8 cellular contexts compared by ENCODE assay signal in the genomic region with DNA sequence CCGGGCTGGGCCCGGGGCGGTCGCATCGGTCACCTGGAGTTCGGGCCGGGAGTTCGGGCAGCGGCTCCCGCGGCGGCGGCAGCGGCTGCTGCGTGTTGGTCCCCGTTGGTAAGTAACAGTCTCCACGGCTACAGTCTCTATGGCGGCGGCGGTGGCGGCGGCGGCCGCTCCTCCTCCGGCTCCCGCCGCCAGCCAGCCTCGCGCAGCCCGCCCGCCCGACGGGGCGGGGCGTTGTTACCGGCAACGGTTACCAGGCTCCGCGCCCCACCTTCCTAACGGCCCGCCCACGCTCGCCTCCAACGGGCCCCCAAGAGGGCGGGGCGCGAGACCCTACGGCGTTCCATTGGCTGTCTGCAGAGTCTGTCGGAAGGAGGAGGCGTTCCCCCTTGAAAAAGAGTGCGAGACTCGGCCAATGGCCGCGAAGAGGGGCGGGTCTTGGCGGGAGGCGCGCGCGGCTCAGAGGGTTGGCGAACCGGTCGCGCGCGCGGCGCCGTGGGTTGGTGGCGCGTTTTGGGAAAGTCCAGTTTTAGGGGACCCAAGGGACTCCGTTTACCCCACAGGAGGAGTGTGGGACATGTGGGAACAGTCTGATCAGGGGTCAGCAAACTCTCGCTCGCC. TPM values are rescaled to one million over a fixed set of nuclear protein-coding genes. Genes with fewer than 3 reads are reported as not detected.
DNase-seq lines count a peak whose midpoint lies in the region; ATAC-seq and TF ChIP-seq lines count a peak whose summit lies in the region.

Gene RFX2 (minus strand): TSS at position 141 of the 618 bp plus-strand sequence. CDS start 63,004 bp downstream, outside the sequence.

- intact Hi-C loops in left lung (cut with DNase I) = no loop called here

- no peaks in the 10 kb centered on the region for H3K27me3 ChIP-seq in left lung

- peaks cover 19% of the 10 kb centered on the region for H3K27me3 Mint-ChIP-seq in activated CD4-positive, alpha-beta T cell treated with anti-CD3 and anti-CD28 coated beads, Interleukin-2, amount 10 ng/mL, durations not matched to agents 7 days and 5 days

- POLR2A ChIA-PET in activated CD4-positive, alpha-beta T cell treated with anti-CD3 and anti-CD28 coated beads, Interleukin-2, amount 10 ng/mL, durations not matched to agents 7 days and 5 days (lab: Charles Lee) = no interaction called here

- DNase-seq in CD1c-positive myeloid dendritic cell (ENCODE audit: extremely low spot score) (peak; percentile 100), NCI-H69 (lab: John Stamatoyannopoulos, UW) (peak; percentile 100), dedifferentiated amniotic fluid mesenchymal stem cell (ENCODE audit: extremely low spot score) (peak; percentile 99), left lung (peak; percentile 99 to 100)
- DNase-seq in activated CD4-positive, alpha-beta T cell treated with anti-CD3 and anti-CD28 coated beads, Interleukin-2, amount 10 ng/mL, durations not matched to agents 7 days and 5 days = peak; percentile 99
- DNase-seq in stimulated activated CD4-positive, alpha-beta T cell treated with anti-CD3 and anti-CD28 coated beads, Interleukin-2, amount 100 ng/mL, for 24 hours = peak; percentile 99

- H3K4me1 ChIP-seq in left lung = peaks cover 3 to 31% of the 10 kb centered on the region in 2 donors

- TF ChIP-seq CTCF in left lung (IDR thresholded peaks at IDR 0.05) = no peak

- peak within 1 kb of the TSS; percentile 80 to 91 for H3K27ac ChIP-seq in left lung

- peak within 1 kb of the TSS; percentile 59 to 62 for H3K4me3 ChIP-seq in left lung

- H3K9me3 ChIP-seq in left lung = no peaks in the 10 kb centered on the region

- H3K36me3 ChIP-seq in left lung = no peaks in the 10 kb centered on the region

- H3K9me3 Mint-ChIP-seq in activated CD4-positive, alpha-beta T cell treated with anti-CD3 and anti-CD28 coated beads, Interleukin-2, amount 10 ng/mL, durations not matched to agents 7 days and 5 days = no peaks in the 10 kb centered on the region

- H3K27ac Mint-ChIP-seq in activated CD4-positive, alpha-beta T cell treated with anti-CD3 and anti-CD28 coated beads, Interleukin-2, amount 10 ng/mL, durations not matched to agents 7 days and 5 days = peak within 1 kb of the TSS; percentile 69

- no peaks in the 10 kb centered on the region for H3K36me3 Mint-ChIP-seq in activated CD4-positive, alpha-beta T cell treated with anti-CD3 and anti-CD28 coated beads, Interleukin-2, amount 10 ng/mL, durations not matched to agents 7 days and 5 days (ENCODE audit: low read depth)

- H3K4me3 Mint-ChIP-seq in activated CD4-positive, alpha-beta T cell treated with anti-CD3 and anti-CD28 coated beads, Interleukin-2, amount 10 ng/mL, durations not matched to agents 7 days and 5 days = peak within 1 kb of the TSS; percentile 79

- peaks cover 24% of the 10 kb centered on the region for H3K4me1 Mint-ChIP-seq in activated CD4-positive, alpha-beta T cell treated with anti-CD3 and anti-CD28 coated beads, Interleukin-2, amount 10 ng/mL, durations not matched to agents 7 days and 5 days

- CTCF ChIA-PET in activated CD4-positive, alpha-beta T cell treated with anti-CD3 and anti-CD28 coated beads, Interleukin-2, amount 10 ng/mL, durations not matched to agents 7 days and 5 days (lab: Charles Lee) = interaction anchor here (2.0 kb wide), 1 partner anchor 88 kb away, joined by 5 read pairs; no protein-coding TSS in a partner anchor

- ATAC-seq in GM19395 (IDR thresholded peaks at IDR 0.05; ENCODE audit: unreplicated experiment) = peak; percentile 90
- ATAC-seq in HG03521 (IDR thresholded peaks at IDR 0.05; ENCODE audit: unreplicated experiment) = peak; percentile 91
- peak; percentile 98 for ATAC-seq in left lung

RNA-seq across cellular contexts. Expression of gene RFX2, which starts in this region (rescaled TPM):
- 10 to 100 TPM; 10.1 to 10.4 TPM for total RNA-seq in activated CD4-positive, alpha-beta T cell treated with anti-CD3 and anti-CD28 coated beads, Interleukin-2, amount 10 ng/mL, durations not matched to agents 7 days and 5 days
- 10 to 100 TPM; 17.0 to 18.8 TPM for total RNA-seq in left lung

Comparison
In these comparisons a context has a peak if more than half of its experiments do, and no peak if none do; other contexts are left out.
1. Peak in every context shown above with its lines: DNase-seq, ATAC-seq, H3K4me3 ChIP-seq and H3K27ac ChIP-seq.